ENCODE assay signal across 14 cellular contexts in the genomic region with DNA sequence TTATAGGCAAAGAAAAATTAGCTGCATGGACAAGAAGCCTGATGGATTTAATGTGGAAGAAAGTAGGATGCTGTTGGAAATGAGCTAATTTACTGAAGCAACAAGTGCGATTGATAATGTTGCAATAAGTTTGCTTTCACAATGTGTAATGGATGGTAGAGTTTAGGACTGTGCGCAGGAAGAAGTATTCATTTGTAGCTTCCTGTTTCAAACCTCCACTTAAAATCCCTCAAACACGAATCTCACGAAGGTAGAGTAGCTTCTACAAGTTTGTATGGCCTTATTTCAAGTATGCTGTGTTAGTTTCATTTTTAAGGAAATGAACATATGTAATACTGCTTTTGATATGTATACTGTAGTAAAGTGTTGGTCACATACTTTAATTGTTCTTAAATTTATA. TPM values are rescaled to one million over a fixed set of nuclear protein-coding genes. Genes with fewer than 3 reads are reported as not detected.
DNase-seq lines count a peak whose midpoint lies in the region; ATAC-seq and TF ChIP-seq lines count a peak whose summit lies in the region.
"Had no signal": no experiment of that assay in that cellular context is flagged by ENCODE, and none has a peak within 500 bp of the region (broad histone marks: within the 10 kb centered on the region; RNA-seq: fewer than 3 reads in every experiment).

No MANE protein-coding gene starts in this region.

- H3K4me1 ChIP-seq in Loucy (ENCODE audit: insufficient read depth, low read length, poor library complexity, severe bottlenecking) (peaks cover 45% of the 10 kb centered on the region), GM23248 (ENCODE audit: insufficient read depth) (no peaks in the 10 kb centered on the region)
- H3K4me1 ChIP-seq: heart left ventricle, stomach had no signal

- ATAC-seq in GM19395 (IDR thresholded peaks at IDR 0.05; ENCODE audit: unreplicated experiment) (peak; percentile 76), HG02885 (IDR thresholded peaks at IDR 0.05; ENCODE audit: poor library complexity, unreplicated experiment) (peak; percentile 97)
- ATAC-seq: heart left ventricle, left cardiac atrium had no signal

- no peaks in the 10 kb centered on the region for H3K4me1 Mint-ChIP-seq in activated CD4-positive, alpha-beta T cell treated with anti-CD3 and anti-CD28 coated beads, Interleukin-2, amount 10 ng/mL, durations not matched to agents 24 days and 14 days

- H3K9me2 ChIP-seq in Loucy (replicated peaks; ENCODE audit: low read depth, low read length) (no peaks in the 10 kb centered on the region), GM23248 (ENCODE audit: insufficient read depth) (no peaks in the 10 kb centered on the region)

- no peaks in the 10 kb centered on the region for H3K9me3 ChIP-seq in Loucy (ENCODE audit: insufficient read depth, low read depth, low read length)
- H3K9me3 ChIP-seq in GM23248 (ENCODE audit: low read depth) = no peaks in the 10 kb centered on the region
- H3K9me3 ChIP-seq: heart left ventricle, stomach had no signal

- no peaks in the 10 kb centered on the region for H3K36me3 Mint-ChIP-seq in activated CD4-positive, alpha-beta T cell treated with anti-CD3 and anti-CD28 coated beads, Interleukin-2, amount 10 ng/mL, durations not matched to agents 24 days and 14 days (ENCODE audit: low read depth)
- H3K36me3 Mint-ChIP-seq: activated naive CD8-positive, alpha-beta T cell had no signal

- intact Hi-C loops in activated CD4-positive, alpha-beta T cell treated with anti-CD3 and anti-CD28 coated beads, Interleukin-2, amount 10 ng/mL, durations not matched to agents 24 days and 14 days (cut with micrococcal nuclease) = no loop called here

- no peaks in the 10 kb centered on the region for H3K27me3 Mint-ChIP-seq in activated CD4-positive, alpha-beta T cell treated with anti-CD3 and anti-CD28 coated beads, Interleukin-2, amount 10 ng/mL, durations not matched to agents 24 days and 14 days

- in situ Hi-C loops in GM23248 (cut with MboI) = no loop called here

- H4K20me1 ChIP-seq in Loucy (ENCODE audit: insufficient read depth, low read length, poor library complexity, severe bottlenecking) (no peaks in the 10 kb centered on the region), GM23248 (ENCODE audit: insufficient read depth) (no peaks in the 10 kb centered on the region)

- H3K27me3 ChIP-seq in Loucy (ENCODE audit: insufficient read depth, low read length, poor library complexity, severe bottlenecking) (no peaks in the 10 kb centered on the region), GM23248 (replicated peaks; ENCODE audit: insufficient read depth) (no peaks in the 10 kb centered on the region)
- H3K27me3 ChIP-seq: heart left ventricle, stomach had no signal

- H3F3A ChIP-seq in Loucy (ENCODE audit: low read depth) (peaks cover under 1% of the 10 kb centered on the region; the same call in 1 of the 2 replicates), GM23248 (ENCODE audit: insufficient read depth) (no peaks in the 10 kb centered on the region)

- no peak overlapping the region for H3K27ac ChIP-seq in GM23248
- H3K27ac ChIP-seq: heart left ventricle, KMS-11, stomach had no signal

- H3K9ac ChIP-seq in Loucy (ENCODE audit: low read depth, low read length, poor library complexity, severe bottlenecking) = peak overlapping the region; percentile 58
- no peak overlapping the region for H3K9ac ChIP-seq in GM23248
- H3K9ac ChIP-seq: KMS-11 had no signal

- H3K4me2 ChIP-seq in Loucy (ENCODE audit: low read depth, low read length, poor library complexity, severe bottlenecking) = peak overlapping the region; percentile 80
- H3K4me2 ChIP-seq in GM23248 (ENCODE audit: unreplicated experiment) = no peak overlapping the region
- H3K4me2 ChIP-seq: KMS-11 had no signal

- H3K79me2 ChIP-seq in Loucy (ENCODE audit: insufficient read depth, low read length) (no peaks in the 10 kb centered on the region), GM23248 (ENCODE audit: insufficient read depth) (no peaks in the 10 kb centered on the region)

- H3K4me3 ChIP-seq in GM12865 (ENCODE audit: low read depth, low read length) = no peak overlapping the region
- H3K4me3 ChIP-seq in Loucy (ENCODE audit: low read length, poor library complexity, severe bottlenecking) = peak overlapping the region; percentile 61
- no peak overlapping the region for H3K4me3 ChIP-seq in GM23248
- H3K4me3 ChIP-seq: heart left ventricle, stomach had no signal

- no peak for TF ChIP-seq CTCF in GM12865 (IDR thresholded peaks at IDR 0.05; ENCODE audit: insufficient read depth, low read depth, low read length, missing control alignments)
- no peak for TF ChIP-seq CTCF in Loucy (conservative IDR thresholded peaks at IDR 0.05; ENCODE audit: low read length)

- peak overlapping the region; percentile 66 for H2AFZ ChIP-seq in Loucy (ENCODE audit: low read length)
- H2AFZ ChIP-seq in GM23248 = no peak overlapping the region

- H3K27ac Mint-ChIP-seq in activated CD4-positive, alpha-beta T cell treated with anti-CD3 and anti-CD28 coated beads, Interleukin-2, amount 10 ng/mL, durations not matched to agents 24 days and 14 days = no peak overlapping the region
- H3K27ac Mint-ChIP-seq: activated naive CD8-positive, alpha-beta T cell had no signal

- H3K4me3 Mint-ChIP-seq in activated CD4-positive, alpha-beta T cell treated with anti-CD3 and anti-CD28 coated beads, Interleukin-2, amount 10 ng/mL, durations not matched to agents 24 days and 14 days = no peak overlapping the region
- H3K4me3 Mint-ChIP-seq: activated naive CD8-positive, alpha-beta T cell had no signal

- H3K36me3 ChIP-seq in Loucy (ENCODE audit: insufficient read depth, low read length) = no peaks in the 10 kb centered on the region
- H3K36me3 ChIP-seq in GM23248 (ENCODE audit: low read depth) = no peaks in the 10 kb centered on the region
- H3K36me3 ChIP-seq: heart left ventricle, stomach had no signal

- 32 to 40% methylated on average over 4 of the region's 4 CpGs for WGBS in GM23248 (ENCODE audit: low coverage in 1 of 2, low lambda C conversion rate in 2 of 2, missing lambda C conversion rate in 2 of 2), 2 experiments

- H3K9me3 Mint-ChIP-seq in activated CD4-positive, alpha-beta T cell treated with anti-CD3 and anti-CD28 coated beads, Interleukin-2, amount 10 ng/mL, durations not matched to agents 24 days and 14 days = no peaks in the 10 kb centered on the region

- DNase-seq in GM12865 (ENCODE audit: low read depth) = peak; percentile 44
- no peak for DNase-seq in cortex of kidney (lab: John Stamatoyannopoulos, UW)
- DNase-seq in activated CD4-positive, alpha-beta T cell treated with anti-CD3 and anti-CD28 coated beads, Interleukin-2, amount 10 ng/mL, durations not matched to agents 24 days and 14 days = no peak
- no peak for DNase-seq in GM23248
- DNase-seq in midbrain (lab: John Stamatoyannopoulos, UW) = no peak
- DNase-seq: heart left ventricle; left cardiac atrium; stimulated activated CD4-positive, alpha-beta T cell treated with anti-CD3 and anti-CD28 coated beads, Interleukin-4, amount 100 ng/mL, for 24 hours; stomach had no signal

RNA-seq across cellular contexts. Expression of a gene that starts 42.3 kb away (rescaled TPM):
- total RNA-seq in activated CD4-positive, alpha-beta T cell treated with anti-CD3 and anti-CD28 coated beads, Interleukin-2, amount 10 ng/mL, durations not matched to agents 24 days and 14 days = not detected in 2 replicates
- not detected in 2 replicates for total RNA-seq in GM23248 (2014; rRNA removed; shearing (Covaris generic))
- polyA plus RNA-seq in GM23248 (2016; fragmentation: Nextera tagmentation; extraction: Ambion mirVana) = not detected in 2 replicates
